12 cellular contexts compared by ENCODE assay signal in the genomic region with DNA sequence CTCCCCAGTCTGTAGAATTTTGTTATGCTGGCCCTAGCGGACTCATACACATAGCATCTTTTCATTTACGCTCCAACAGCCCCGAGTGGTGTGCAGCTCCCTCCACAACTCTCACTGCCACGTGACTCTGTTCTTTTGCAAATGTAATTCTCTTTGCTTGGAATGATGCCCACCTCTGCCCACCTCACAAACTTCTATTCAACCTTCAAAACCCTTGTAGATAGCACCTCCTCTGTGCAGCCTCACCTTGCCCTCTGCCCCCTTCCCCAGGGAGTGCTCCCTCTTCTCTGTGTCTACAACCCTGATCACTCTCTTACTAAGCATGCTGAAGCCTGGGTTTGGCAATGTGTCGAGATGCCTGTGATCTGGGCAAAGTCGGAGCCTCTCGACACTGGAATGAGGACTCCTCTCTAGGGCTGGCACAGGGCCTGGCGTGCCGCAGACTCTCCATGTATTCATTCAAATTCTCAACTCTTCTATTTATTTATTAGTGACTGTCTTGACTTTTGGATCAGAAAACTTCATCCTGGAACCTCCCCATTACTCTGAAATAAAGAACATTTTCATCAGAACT.
DNase-seq lines count a peak whose midpoint lies in the region; ATAC-seq, FAIRE-seq and TF ChIP-seq lines count a peak whose summit lies in the region.
"Had no signal": no experiment of that assay in that cellular context is flagged by ENCODE, and none has a peak within 500 bp of the region (broad histone marks: within the 10 kb centered on the region; RNA-seq: fewer than 3 reads in every experiment).

No MANE protein-coding gene starts in this region.

- H3K27ac Mint-ChIP-seq in MCF 10A (ENCODE audit: low read depth, unreplicated experiment): peak overlapping the region; percentile 73
- H3K27ac Mint-ChIP-seq in stimulated activated memory B cell treated with anti-CD40 and anti-IgM and Interleukin-4, amounts not matched to agents 10 μg/mL and 1 μg/mL and 100 μg/mL, for 72 hours: peak overlapping the region; percentile 91
- H3K27ac Mint-ChIP-seq: T-helper 1 cell treated with Interleukin-12 subunit alpha and Interleukin-12 subunit beta and Interleukin-4 antibody, amounts not matched to agents 30 μg/mL and 1 μg/mL, for 36 hours had no signal

- POLR2A ChIA-PET in MCF 10A (lab: Yijun Ruan, JAX): no interaction called here

- H3K4me1 ChIP-seq in GM23248 (ENCODE audit: insufficient read depth) (peaks cover 46% of the 10 kb centered on the region), keratinocyte (ENCODE audit: control insufficient read depth, extremely low read depth, insufficient read depth, low read length) (peaks cover 45% of the 10 kb centered on the region)
- H3K4me1 ChIP-seq: neural progenitor cell had no signal

- no peak overlapping the region for H3K4me3 Mint-ChIP-seq in MCF 10A (ENCODE audit: unreplicated experiment)
- H3K4me3 Mint-ChIP-seq in stimulated activated memory B cell treated with anti-CD40 and anti-IgM and Interleukin-4, amounts not matched to agents 10 μg/mL and 1 μg/mL and 100 μg/mL, for 72 hours: no peak overlapping the region
- H3K4me3 Mint-ChIP-seq: T-helper 1 cell treated with Interleukin-12 subunit alpha and Interleukin-12 subunit beta and Interleukin-4 antibody, amounts not matched to agents 30 μg/mL and 1 μg/mL, for 36 hours had no signal

- ATAC-seq in stimulated activated memory B cell treated with anti-CD40 and anti-IgM and Interleukin-4, amounts not matched to agents 10 μg/mL and 1 μg/mL and 100 μg/mL, for 72 hours: no peak
- ATAC-seq in GM18909 (IDR thresholded peaks at IDR 0.05; ENCODE audit: poor library complexity, unreplicated experiment) (no peak), GM21576 (IDR thresholded peaks at IDR 0.05; ENCODE audit: unreplicated experiment) (no peak)

- no peaks in the 10 kb centered on the region for H3K9me1 ChIP-seq in keratinocyte (ENCODE audit: control insufficient read depth, extremely low read depth, insufficient read depth, low read length)

- no peaks in the 10 kb centered on the region for H3K36me3 Mint-ChIP-seq in MCF 10A (ENCODE audit: insufficient read depth, unreplicated experiment)
- peaks cover 55% of the 10 kb centered on the region for H3K36me3 Mint-ChIP-seq in stimulated activated memory B cell treated with anti-CD40 and anti-IgM and Interleukin-4, amounts not matched to agents 10 μg/mL and 1 μg/mL and 100 μg/mL, for 72 hours
- H3K36me3 Mint-ChIP-seq: neural progenitor cell had no signal

- peak overlapping the region; percentile 54 for H3K9ac ChIP-seq in GM23248
- no peak overlapping the region for H3K9ac ChIP-seq in keratinocyte (ENCODE audit: control insufficient read depth, extremely low read depth, insufficient read depth, low read length)
- H3K9ac ChIP-seq: neural progenitor cell had no signal

- WGBS in GM23248 (ENCODE audit: low coverage in 1 of 2, low lambda C conversion rate in 2 of 2, missing lambda C conversion rate in 2 of 2), 2 experiments: 27 to 33% methylated on average over 9 of the region's 9 CpGs

- dilution Hi-C loops in keratinocyte (cut with MboI; ENCODE audit: extremely low pct_ligation_motif_present, low sequenced_read_pairs): no loop called here

- H3K4me3 ChIP-seq in GM23248: no peak overlapping the region
- H3K4me3 ChIP-seq in keratinocyte (ENCODE audit: control insufficient read depth in 2 of 3, extremely low read depth in 1 of 3, insufficient read depth in 2 of 3, low read depth in 1 of 3, low read length in 3 of 3): no peak overlapping the region
- H3K4me3 ChIP-seq: hepatocyte, neural progenitor cell had no signal

- H3K27me3 ChIP-seq in GM23248 (replicated peaks; ENCODE audit: insufficient read depth) (no peaks in the 10 kb centered on the region), keratinocyte (ENCODE audit: control insufficient read depth, extremely low read depth, insufficient read depth, low read length) (no peaks in the 10 kb centered on the region)
- H3K27me3 ChIP-seq: hepatocyte, neural progenitor cell had no signal

- peaks cover 65% of the 10 kb centered on the region for H3F3A ChIP-seq in GM23248 (ENCODE audit: insufficient read depth)

- H3K27me3 Mint-ChIP-seq in MCF 10A (ENCODE audit: insufficient read depth, unreplicated experiment): no peaks in the 10 kb centered on the region
- no peaks in the 10 kb centered on the region for H3K27me3 Mint-ChIP-seq in stimulated activated memory B cell treated with anti-CD40 and anti-IgM and Interleukin-4, amounts not matched to agents 10 μg/mL and 1 μg/mL and 100 μg/mL, for 72 hours

- FAIRE-seq in keratinocyte (lab: Jason Lieb, UNC): no peak

- H3K79me2 ChIP-seq in GM23248 (ENCODE audit: insufficient read depth): 0 out of 2 replicates have a peak, but pooled peaks cover 2% of the 10 kb centered on the region
- no peaks in the 10 kb centered on the region for H3K79me2 ChIP-seq in keratinocyte (ENCODE audit: control insufficient read depth, insufficient read depth, low read length)
- H3K79me2 ChIP-seq: hepatocyte had no signal

- H3K27ac ChIP-seq in GM23248 (peak overlapping the region; percentile 77), keratinocyte (ENCODE audit: control insufficient read depth, insufficient read depth, low read length) (peak overlapping the region; percentile 48)
- H3K27ac ChIP-seq: hepatocyte, neural progenitor cell had no signal

- H3K36me3 ChIP-seq in GM23248 (ENCODE audit: low read depth) (no peaks in the 10 kb centered on the region), keratinocyte (ENCODE audit: control insufficient read depth in 2 of 2, extremely low read depth in 1 of 2, insufficient read depth in 2 of 2, low read length in 2 of 2) (no peaks in the 10 kb centered on the region)
- H3K36me3 ChIP-seq: neural progenitor cell had no signal

- peak overlapping the region; percentile 37 for H3K4me2 ChIP-seq in GM23248 (ENCODE audit: unreplicated experiment)
- H3K4me2 ChIP-seq in keratinocyte (ENCODE audit: control insufficient read depth, extremely low read depth, insufficient read depth, low read depth, low read length): no peak overlapping the region
- H3K4me2 ChIP-seq: hepatocyte, neural progenitor cell had no signal

- H4K20me1 ChIP-seq in GM23248 (ENCODE audit: insufficient read depth) (no peaks in the 10 kb centered on the region), keratinocyte (ENCODE audit: control insufficient read depth, extremely low read depth, insufficient read depth, low read length) (no peaks in the 10 kb centered on the region)

- intact Hi-C loops in MCF 10A (cut with micrococcal nuclease): loop anchor here (1.0 to 5.0 kb wide), 5 partner anchors 19 to 222 kb away; a partner anchor contains a TSS

- no peak overlapping the region for H2AFZ ChIP-seq in GM23248
- no peak overlapping the region for H2AFZ ChIP-seq in keratinocyte (ENCODE audit: control insufficient read depth, low read length)
- H2AFZ ChIP-seq: hepatocyte, neural progenitor cell had no signal

- no peaks in the 10 kb centered on the region for H3K9me3 Mint-ChIP-seq in MCF 10A (ENCODE audit: unreplicated experiment)
- no peaks in the 10 kb centered on the region for H3K9me3 Mint-ChIP-seq in stimulated activated memory B cell treated with anti-CD40 and anti-IgM and Interleukin-4, amounts not matched to agents 10 μg/mL and 1 μg/mL and 100 μg/mL, for 72 hours
- H3K9me3 Mint-ChIP-seq: neural progenitor cell; T-helper 1 cell treated with Interleukin-12 subunit alpha and Interleukin-12 subunit beta and Interleukin-4 antibody, amounts not matched to agents 30 μg/mL and 1 μg/mL, for 36 hours had no signal

- TF ChIP-seq CTCF in MCF 10A (IDR thresholded peaks at IDR 0.05; ENCODE audit: unreplicated experiment) (no peak), keratinocyte (optimal IDR thresholded peaks at IDR 0.05 in 1 of 3, IDR thresholded peaks at IDR 0.05 in 1 of 3, conservative IDR thresholded peaks at IDR 0.05 in 1 of 3; ENCODE audit: extremely low read depth in 1 of 3, insufficient read depth in 2 of 3, low read length in 3 of 3) (no peak)

- H3K9me3 ChIP-seq in GM23248 (ENCODE audit: low read depth) (no peaks in the 10 kb centered on the region), keratinocyte (ENCODE audit: control insufficient read depth, low read depth, low read length) (no peaks in the 10 kb centered on the region)

- peaks cover 46% of the 10 kb centered on the region for H3K4me1 Mint-ChIP-seq in MCF 10A (ENCODE audit: insufficient read depth, unreplicated experiment)
- peaks cover 64% of the 10 kb centered on the region for H3K4me1 Mint-ChIP-seq in stimulated activated memory B cell treated with anti-CD40 and anti-IgM and Interleukin-4, amounts not matched to agents 10 μg/mL and 1 μg/mL and 100 μg/mL, for 72 hours

- DNase-seq in GM23248 (peak; percentile 80), MCF 10A (ENCODE audit: unreplicated experiment) (no peak), keratinocyte (ENCODE audit: low read depth, low spot score) (no peak), inferior parietal cortex (ENCODE audit: extremely low spot score) (no peak), GM19240 (ENCODE audit: insufficient read length, low spot score) (no peak)
- DNase-seq: NCI-H774 had no signal

- H3K9me2 ChIP-seq in GM23248 (ENCODE audit: insufficient read depth): no peaks in the 10 kb centered on the region

- CTCF ChIA-PET in MCF 10A (lab: Yijun Ruan, JAX): interaction anchor here (0.8 kb wide), 2 partner anchors 72 to 106 kb away, joined by 3 read pairs; no protein-coding TSS in a partner anchor

- in situ Hi-C loops in GM23248 (cut with MboI): no loop called here

- no TSS peak for BruUV-seq in MCF 10A (replicated peaks; lab: Mats Ljungman, UMichigan)
